Comparison of ENCODE assay signal across 9 cellular contexts in genomic region chr11:65113839-65114238, GRCh38. TPM values are rescaled to one million over a fixed set of nuclear protein-coding genes. Genes with fewer than 3 reads are reported as not detected.
DNase-seq lines count a peak whose midpoint lies in the region; ATAC-seq and TF ChIP-seq lines count a peak whose summit lies in the region.
"Had no signal": no experiment of that assay in that cellular context is flagged by ENCODE, and none has a peak within 500 bp of the region (broad histone marks: within the 10 kb centered on the region; RNA-seq: fewer than 3 reads in every experiment).

No MANE protein-coding gene starts in this region.

- TF ChIP-seq CTCF in endothelial cell (IDR thresholded peaks at IDR 0.05; ENCODE audit: unreplicated experiment), result no peak
- TF ChIP-seq CTCF in parathyroid adenoma (IDR thresholded peaks at IDR 0.05), result no peak
- no peak for TF ChIP-seq CTCF in GM10266 (IDR thresholded peaks at IDR 0.05; ENCODE audit: control insufficient read depth, insufficient read depth, low read depth, missing control alignments)

- H3K27me3 Mint-ChIP-seq in activated CD4-positive, alpha-beta T cell treated with anti-CD3 and anti-CD28 coated beads for 36 hours, result no peaks in the 10 kb centered on the region
- H3K27me3 Mint-ChIP-seq in T-cell, result no peaks in the 10 kb centered on the region
- H3K27me3 Mint-ChIP-seq in endothelial cell (ENCODE audit: unreplicated experiment), result peaks cover 25% of the 10 kb centered on the region

- CTCF ChIA-PET in activated CD4-positive, alpha-beta T cell treated with anti-CD3 and anti-CD28 coated beads for 36 hours (lab: Charles Lee), result interaction anchor here (0.6 to 4.9 kb wide), 6 partner anchors 8 to 254 kb away, joined by 3 to 56 read pairs (median 4); partner anchors contain the start of genes FAU, MRPL49, POLA2 and VPS51
- CTCF ChIA-PET in T-cell (lab: Charles Lee), result interaction anchor here in 1 of 2 donors (1.6 kb wide), 1 partner anchor 8 kb away, joined by 8 read pairs; the partner anchor contains the start of genes FAU and MRPL49

- peaks cover 2% of the 10 kb centered on the region for H3K79me2 ChIP-seq in parathyroid adenoma

- H3K4me2 ChIP-seq in parathyroid adenoma (ENCODE audit: low read length), result peak overlapping the region; percentile 84

- POLR2A ChIA-PET in activated CD4-positive, alpha-beta T cell treated with anti-CD3 and anti-CD28 coated beads for 36 hours (lab: Charles Lee), result interaction anchor here (0.6 kb wide), 1 partner anchor 80 kb away, joined by 3 read pairs; no protein-coding TSS in a partner anchor
- POLR2A ChIA-PET in T-cell (lab: Charles Lee), result interaction anchor here in 1 of 2 donors (1.2 kb wide), 1 partner anchor 8 kb away, joined by 5 read pairs; the partner anchor contains the start of genes FAU and MRPL49

- ATAC-seq in activated CD4-positive, alpha-beta T cell treated with anti-CD3 and anti-CD28 coated beads for 36 hours, result no peak
- ATAC-seq in T-cell (replicated peaks in 1 of 4), result no peak
- ATAC-seq in aorta (ENCODE audit: low FRiP score), result no peak

- H3K36me3 ChIP-seq in parathyroid adenoma (ENCODE audit: control insufficient read depth, insufficient read depth, low read length), result no peaks in the 10 kb centered on the region
- no peaks in the 10 kb centered on the region for H3K36me3 ChIP-seq in aorta (ENCODE audit: control insufficient read depth in 1 of 2, insufficient read depth in 2 of 2, low read length in 1 of 2)

- peaks cover 5% of the 10 kb centered on the region for H3K4me1 ChIP-seq in parathyroid adenoma
- no peaks in the 10 kb centered on the region for H3K4me1 ChIP-seq in aorta (ENCODE audit: control insufficient read depth in 1 of 2, insufficient read depth in 2 of 2, low read length in 2 of 2)

- no peak overlapping the region for H2AFZ ChIP-seq in parathyroid adenoma

- H3K27me3 ChIP-seq in parathyroid adenoma (ENCODE audit: control insufficient read depth, insufficient read depth, low read length) (no peaks in the 10 kb centered on the region), aorta (ENCODE audit: control insufficient read depth in 1 of 2, insufficient read depth in 2 of 2, low read length in 1 of 2) (no peaks in the 10 kb centered on the region)

- peaks cover 59% of the 10 kb centered on the region for H3K4me1 Mint-ChIP-seq in activated CD4-positive, alpha-beta T cell treated with anti-CD3 and anti-CD28 coated beads for 36 hours
- H3K4me1 Mint-ChIP-seq in T-cell, result peaks cover 45 to 66% (median 59%) of the 10 kb centered on the region in 3 donors
- peaks cover 13% of the 10 kb centered on the region for H3K4me1 Mint-ChIP-seq in endothelial cell (ENCODE audit: unreplicated experiment)

- peak overlapping the region; percentile 83 for H3K4me3 Mint-ChIP-seq in activated CD4-positive, alpha-beta T cell treated with anti-CD3 and anti-CD28 coated beads for 36 hours
- H3K4me3 Mint-ChIP-seq in T-cell (peak overlapping the region; percentile 13 to 100 (median 84)), endothelial cell (ENCODE audit: unreplicated experiment) (peak overlapping the region; percentile 84)

- no peaks in the 10 kb centered on the region for H3K9me3 Mint-ChIP-seq in activated CD4-positive, alpha-beta T cell treated with anti-CD3 and anti-CD28 coated beads for 36 hours (ENCODE audit: low read depth)
- no peaks in the 10 kb centered on the region for H3K9me3 Mint-ChIP-seq in T-cell
- no peaks in the 10 kb centered on the region for H3K9me3 Mint-ChIP-seq in endothelial cell (ENCODE audit: unreplicated experiment)

- H3K4me3 ChIP-seq in parathyroid adenoma (ENCODE audit: low read depth, low read length), result no peak overlapping the region
- H3K4me3 ChIP-seq in aorta (ENCODE audit: low read length in 2 of 2), result no peak overlapping the region

- 55 to 59% methylated on average over 6 of the region's 6 CpGs for WGBS in aorta, 2 donors

- DNase-seq in activated CD4-positive, alpha-beta T cell treated with anti-CD3 and anti-CD28 coated beads for 36 hours, result no peak
- no peak for DNase-seq in activated CD4-positive, alpha-beta T cell treated with anti-CD3 and anti-CD28 coated beads for 48 hours
- DNase-seq in T-cell (no peak), endothelial cell (ENCODE audit: low spot score) (no peak), aorta (no peak), DMS79 treated with DMSO at 0.1 percent for 48 hours (lab: John Stamatoyannopoulos, UW) (no peak), GM10266 (ENCODE audit: extremely low spot score) (no peak)
- DNase-seq: NCI-H2107 had no signal

- H3K9ac ChIP-seq in parathyroid adenoma, result no peak overlapping the region

- no peak overlapping the region for H3K27ac ChIP-seq in parathyroid adenoma
- H3K27ac ChIP-seq in aorta (ENCODE audit: low read depth in 1 of 2, low read length in 2 of 2), result no peak overlapping the region

- H3K27ac Mint-ChIP-seq in activated CD4-positive, alpha-beta T cell treated with anti-CD3 and anti-CD28 coated beads for 36 hours, result peak overlapping the region; percentile 84
- H3K27ac Mint-ChIP-seq in T-cell (peak overlapping the region; percentile 74 to 87), endothelial cell (ENCODE audit: unreplicated experiment) (peak overlapping the region; percentile 70)

- intact Hi-C loops in activated CD4-positive, alpha-beta T cell treated with anti-CD3 and anti-CD28 coated beads for 36 hours (cut with DNase I, micrococcal nuclease), result loop anchor here (5.0 to 10.0 kb wide), 4 partner anchors 197 to 869 kb away; partner anchors contain the start of genes ATG2A (in 1 of the 2), CCDC88B (in 1 of the 2), FKBP2 (in 1 of the 2) and PPP1R14B (in 1 of the 2)
- intact Hi-C loops in aorta (cut with DNase I), result no loop called here

- peaks cover 23% of the 10 kb centered on the region for H3K36me3 Mint-ChIP-seq in activated CD4-positive, alpha-beta T cell treated with anti-CD3 and anti-CD28 coated beads for 36 hours (ENCODE audit: low read depth)
- H3K36me3 Mint-ChIP-seq in T-cell (peaks cover 12% of the 10 kb centered on the region), endothelial cell (ENCODE audit: low read depth, unreplicated experiment) (peaks cover 22% of the 10 kb centered on the region)

- H3K9me3 ChIP-seq in parathyroid adenoma (ENCODE audit: control insufficient read depth, low read length), result no peaks in the 10 kb centered on the region
- no peaks in the 10 kb centered on the region for H3K9me3 ChIP-seq in aorta (ENCODE audit: control insufficient read depth, low read length)

RNA-seq across cellular contexts. Expression of gene TM7SF2, which starts 2.2 kb away (rescaled TPM):
- total RNA-seq in activated CD4-positive, alpha-beta T cell treated with anti-CD3 and anti-CD28 coated beads for 36 hours, result 10 to 100 TPM; 17.4 to 18.1 TPM
- total RNA-seq in T-cell, result 10 to 100 TPM; 23.7 to 34.2 (median 28.6) TPM
- 35.6 TPM for total RNA-seq in endothelial cell (ENCODE audit: unreplicated experiment)
- total RNA-seq in aorta, result 1 to 10 TPM; 5.2 to 7.2 TPM
- 10 to 100 TPM in 1 of 2 donors, 1 to 10 TPM in 1; 4.0 to 11.8 TPM for polyA plus RNA-seq in aorta

RNA-seq across cellular contexts. Expression of gene ZNHIT2, which starts 3.7 kb away (rescaled TPM):
- total RNA-seq in activated CD4-positive, alpha-beta T cell treated with anti-CD3 and anti-CD28 coated beads for 36 hours, result 1 to 10 TPM; 7.1 to 9.7 TPM
- total RNA-seq in T-cell, result 10 to 100 TPM in 3 of 5 donors, 1 to 10 TPM in 2; 7.0 to 20.4 (median 18.1) TPM
- total RNA-seq in endothelial cell (ENCODE audit: unreplicated experiment), result 6.0 TPM
- total RNA-seq in aorta, result 1 to 10 TPM; 4.1 to 7.5 TPM
- polyA plus RNA-seq in aorta, result 10 to 100 TPM in 1 of 2 donors, 1 to 10 TPM in 1; 3.4 to 12.9 TPM

RNA-seq across cellular contexts. Expression of gene FAU, which starts 8.1 kb away (rescaled TPM):
- total RNA-seq in activated CD4-positive, alpha-beta T cell treated with anti-CD3 and anti-CD28 coated beads for 36 hours, result 1,000 to 10,000 TPM; 1,125 to 1,182 TPM
- total RNA-seq in T-cell, result 1,000 to 10,000 TPM; 1,477 to 1,924 (median 1,724) TPM
- total RNA-seq in endothelial cell (ENCODE audit: unreplicated experiment), result 998 TPM
- 100 to 1,000 TPM; 674 to 804 TPM for total RNA-seq in aorta
- polyA plus RNA-seq in aorta, result 1,000 to 10,000 TPM; 1,037 to 1,172 TPM

RNA-seq across cellular contexts. Expression of gene MRPL49, which starts 8.3 kb away (rescaled TPM):
- total RNA-seq in activated CD4-positive, alpha-beta T cell treated with anti-CD3 and anti-CD28 coated beads for 36 hours, result 10 to 100 TPM; 58.5 to 62.5 TPM
- total RNA-seq in T-cell, result 10 to 100 TPM; 48.3 to 58.8 (median 55.1) TPM
- 40.2 TPM for total RNA-seq in endothelial cell (ENCODE audit: unreplicated experiment)
- 10 to 100 TPM; 35.0 to 37.1 TPM for total RNA-seq in aorta
- polyA plus RNA-seq in aorta, result 10 to 100 TPM; 44.2 to 52.2 TPM

RNA-seq across cellular contexts. Expression of gene VPS51, which starts 17.8 kb away (rescaled TPM):
- 100 to 1,000 TPM in 1 of 2 experiments, 10 to 100 TPM in 1; 94.3 to 123 TPM for total RNA-seq in activated CD4-positive, alpha-beta T cell treated with anti-CD3 and anti-CD28 coated beads for 36 hours
- total RNA-seq in T-cell (100 to 1,000 TPM; 210 to 303 (median 263) TPM), endothelial cell (ENCODE audit: unreplicated experiment) (161 TPM), aorta (100 to 1,000 TPM; 101 to 121 TPM)
- polyA plus RNA-seq in aorta, result 100 to 1,000 TPM in 1 of 2 donors, 10 to 100 TPM in 1; 73.0 to 191 TPM

Comparison
In these comparisons a context has a peak if more than half of its experiments do, and no peak if none do; other contexts are left out.
1. intact Hi-C loops: an anchor here in activated CD4-positive, alpha-beta T cell treated with anti-CD3 and anti-CD28 coated beads for 36 hours (5.0 to 10.0 kb wide); none called in aorta.